1 cellular context compared by ENCODE assay signal in the genomic region with DNA sequence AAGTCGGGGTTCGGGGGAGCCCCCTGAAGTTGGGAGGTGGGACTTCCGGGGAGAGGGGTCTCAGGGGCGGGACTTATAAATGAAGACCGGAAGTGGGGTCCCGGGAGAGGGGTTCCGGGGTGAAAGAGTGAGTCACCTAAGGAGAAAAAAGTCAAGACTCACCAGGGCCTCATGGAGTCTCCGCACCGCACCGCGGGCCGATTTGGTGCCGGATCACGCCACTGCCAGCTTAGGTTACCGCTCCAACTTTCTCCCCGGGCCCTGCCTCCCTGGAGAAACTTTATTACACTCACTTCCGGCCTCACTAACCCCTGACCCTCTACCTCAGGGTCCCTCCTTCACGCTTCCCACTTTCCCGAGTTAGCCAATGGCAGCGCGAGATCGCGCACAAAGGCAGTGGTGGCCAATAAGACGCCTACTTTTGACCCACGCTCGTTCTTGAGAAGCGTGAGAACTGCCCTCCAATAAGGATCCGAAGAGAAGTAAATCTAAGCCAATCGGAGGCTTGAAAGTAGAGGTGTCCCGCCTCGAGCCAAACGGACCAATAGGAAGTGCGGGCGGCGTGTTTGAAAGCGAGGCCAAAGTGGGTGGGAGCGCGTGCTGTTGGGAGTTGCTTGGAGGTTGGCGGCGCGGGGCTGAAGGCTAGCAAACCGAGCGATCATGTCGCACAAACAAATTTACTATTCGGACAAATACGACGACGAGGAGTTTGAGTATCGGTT.
TF ChIP-seq lines count a peak whose summit lies in the region.

A gene (plus strand): TSS at position 596 of the 722 bp plus-strand sequence. CDS start 65 bp downstream, at position 661.

TF ChIP-seq in K562, 482 proteins besides CTCF, POLR2A, EP300 and RAD21 (continued from another document and continues in another):
- 0 out of 4 replicates have a peak, but pooled peaks of 1 of the 2 experiments have one; percentile 6 for TF ChIP-seq TRIM24 (IDR thresholded peaks at IDR 0.05)
- TF ChIP-seq ETV1 (tag; conservative IDR thresholded peaks at IDR 0.05; ENCODE audit: low read depth): peak; percentile 97
- peak; percentile 39 to 47 for TF ChIP-seq MAZ (CRISPR knock-in tag; conservative IDR thresholded peaks at IDR 0.05 in 1 of 2, IDR thresholded peaks at IDR 0.05 in 1 of 2)
- TF ChIP-seq STAT5B (CRISPR knock-in tag; IDR thresholded peaks at IDR 0.05): no peak
- no peak for TF ChIP-seq SAFB (IDR thresholded peaks at IDR 0.05; ENCODE audit: borderline replicate concordance, low read depth, low read length)
- peak; percentile 93 for TF ChIP-seq BRD4 (IDR thresholded peaks at IDR 0.05)
- TF ChIP-seq YBX1 (IDR thresholded peaks at IDR 0.05): no peak
- peak; percentile 69 for TF ChIP-seq KDM5B (IDR thresholded peaks at IDR 0.05; ENCODE audit: insufficient replicate concordance, low read depth, low read length)
- peak; percentile 80; the same call in 1 of the 2 replicates for TF ChIP-seq ATF7 (IDR thresholded peaks at IDR 0.05)
- TF ChIP-seq, protein P1, sequence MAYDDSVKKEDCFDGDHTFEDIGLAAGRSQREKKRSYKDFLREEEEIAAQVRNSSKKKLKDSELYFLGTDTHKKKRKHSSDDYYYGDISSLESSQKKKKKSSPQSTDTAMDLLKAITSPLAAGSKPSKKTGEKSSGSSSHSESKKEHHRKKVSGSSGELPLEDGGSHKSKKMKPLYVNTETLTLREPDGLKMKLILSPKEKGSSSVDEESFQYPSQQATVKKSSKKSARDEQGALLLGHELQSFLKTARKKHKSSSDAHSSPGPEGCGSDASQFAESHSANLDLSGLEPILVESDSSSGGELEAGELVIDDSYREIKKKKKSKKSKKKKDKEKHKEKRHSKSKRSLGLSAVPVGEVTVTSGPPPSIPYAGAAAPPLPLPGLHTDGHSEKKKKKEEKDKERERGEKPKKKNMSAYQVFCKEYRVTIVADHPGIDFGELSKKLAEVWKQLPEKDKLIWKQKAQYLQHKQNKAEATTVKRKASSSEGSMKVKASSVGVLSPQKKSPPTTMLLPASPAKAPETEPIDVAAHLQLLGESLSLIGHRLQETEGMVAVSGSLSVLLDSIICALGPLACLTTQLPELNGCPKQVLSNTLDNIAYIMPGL (CRISPR knock-in tag; IDR thresholded peaks at IDR 0.05): 0 out of 2 replicates have a peak, but pooled peaks have one; percentile 22
- TF ChIP-seq ELF1 (tag; IDR thresholded peaks at IDR 0.05): peak; percentile 92
- TF ChIP-seq SP1 (CRISPR knock-in tag; IDR thresholded peaks at IDR 0.05): peak; percentile 72
- no peak for TF ChIP-seq KLF16 (IDR thresholded peaks at IDR 0.05)
- TF ChIP-seq NFE2L1 (tag; IDR thresholded peaks at IDR 0.05; ENCODE audit: borderline replicate concordance, low read depth): no peak
- no peak for TF ChIP-seq HNRNPH1 (optimal IDR thresholded peaks at IDR 0.05; ENCODE audit: low read depth, low read length)
- TF ChIP-seq, protein P2, sequence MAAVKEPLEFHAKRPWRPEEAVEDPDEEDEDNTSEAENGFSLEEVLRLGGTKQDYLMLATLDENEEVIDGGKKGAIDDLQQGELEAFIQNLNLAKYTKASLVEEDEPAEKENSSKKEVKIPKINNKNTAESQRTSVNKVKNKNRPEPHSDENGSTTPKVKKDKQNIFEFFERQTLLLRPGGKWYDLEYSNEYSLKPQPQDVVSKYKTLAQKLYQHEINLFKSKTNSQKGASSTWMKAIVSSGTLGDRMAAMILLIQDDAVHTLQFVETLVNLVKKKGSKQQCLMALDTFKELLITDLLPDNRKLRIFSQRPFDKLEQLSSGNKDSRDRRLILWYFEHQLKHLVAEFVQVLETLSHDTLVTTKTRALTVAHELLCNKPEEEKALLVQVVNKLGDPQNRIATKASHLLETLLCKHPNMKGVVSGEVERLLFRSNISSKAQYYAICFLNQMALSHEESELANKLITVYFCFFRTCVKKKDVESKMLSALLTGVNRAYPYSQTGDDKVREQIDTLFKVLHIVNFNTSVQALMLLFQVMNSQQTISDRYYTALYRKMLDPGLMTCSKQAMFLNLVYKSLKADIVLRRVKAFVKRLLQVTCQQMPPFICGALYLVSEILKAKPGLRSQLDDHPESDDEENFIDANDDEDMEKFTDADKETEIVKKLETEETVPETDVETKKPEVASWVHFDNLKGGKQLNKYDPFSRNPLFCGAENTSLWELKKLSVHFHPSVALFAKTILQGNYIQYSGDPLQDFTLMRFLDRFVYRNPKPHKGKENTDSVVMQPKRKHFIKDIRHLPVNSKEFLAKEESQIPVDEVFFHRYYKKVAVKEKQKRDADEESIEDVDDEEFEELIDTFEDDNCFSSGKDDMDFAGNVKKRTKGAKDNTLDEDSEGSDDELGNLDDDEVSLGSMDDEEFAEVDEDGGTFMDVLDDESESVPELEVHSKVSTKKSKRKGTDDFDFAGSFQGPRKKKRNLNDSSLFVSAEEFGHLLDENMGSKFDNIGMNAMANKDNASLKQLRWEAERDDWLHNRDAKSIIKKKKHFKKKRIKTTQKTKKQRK (IDR thresholded peaks at IDR 0.05; ENCODE audit: borderline replicate concordance, low read depth, low read length): peak; percentile 75; the same call in 1 of the 2 replicates
- peak; percentile 99 for TF ChIP-seq ZBTB7A (IDR thresholded peaks at IDR 0.05; ENCODE audit: borderline replicate concordance, control insufficient read depth, low read depth, low read length)
- peak; percentile 86; the same call in 1 of the 2 replicates for TF ChIP-seq ZNF431 (CRISPR knock-in tag; IDR thresholded peaks at IDR 0.05)
- TF ChIP-seq GABPB1 (CRISPR knock-in tag; IDR thresholded peaks at IDR 0.05): peak; percentile 88; the same call in 1 of the 2 replicates
- TF ChIP-seq POLR2G (IDR thresholded peaks at IDR 0.05; ENCODE audit: low read depth, low read length): peak; percentile 94
- TF ChIP-seq, protein P3, sequence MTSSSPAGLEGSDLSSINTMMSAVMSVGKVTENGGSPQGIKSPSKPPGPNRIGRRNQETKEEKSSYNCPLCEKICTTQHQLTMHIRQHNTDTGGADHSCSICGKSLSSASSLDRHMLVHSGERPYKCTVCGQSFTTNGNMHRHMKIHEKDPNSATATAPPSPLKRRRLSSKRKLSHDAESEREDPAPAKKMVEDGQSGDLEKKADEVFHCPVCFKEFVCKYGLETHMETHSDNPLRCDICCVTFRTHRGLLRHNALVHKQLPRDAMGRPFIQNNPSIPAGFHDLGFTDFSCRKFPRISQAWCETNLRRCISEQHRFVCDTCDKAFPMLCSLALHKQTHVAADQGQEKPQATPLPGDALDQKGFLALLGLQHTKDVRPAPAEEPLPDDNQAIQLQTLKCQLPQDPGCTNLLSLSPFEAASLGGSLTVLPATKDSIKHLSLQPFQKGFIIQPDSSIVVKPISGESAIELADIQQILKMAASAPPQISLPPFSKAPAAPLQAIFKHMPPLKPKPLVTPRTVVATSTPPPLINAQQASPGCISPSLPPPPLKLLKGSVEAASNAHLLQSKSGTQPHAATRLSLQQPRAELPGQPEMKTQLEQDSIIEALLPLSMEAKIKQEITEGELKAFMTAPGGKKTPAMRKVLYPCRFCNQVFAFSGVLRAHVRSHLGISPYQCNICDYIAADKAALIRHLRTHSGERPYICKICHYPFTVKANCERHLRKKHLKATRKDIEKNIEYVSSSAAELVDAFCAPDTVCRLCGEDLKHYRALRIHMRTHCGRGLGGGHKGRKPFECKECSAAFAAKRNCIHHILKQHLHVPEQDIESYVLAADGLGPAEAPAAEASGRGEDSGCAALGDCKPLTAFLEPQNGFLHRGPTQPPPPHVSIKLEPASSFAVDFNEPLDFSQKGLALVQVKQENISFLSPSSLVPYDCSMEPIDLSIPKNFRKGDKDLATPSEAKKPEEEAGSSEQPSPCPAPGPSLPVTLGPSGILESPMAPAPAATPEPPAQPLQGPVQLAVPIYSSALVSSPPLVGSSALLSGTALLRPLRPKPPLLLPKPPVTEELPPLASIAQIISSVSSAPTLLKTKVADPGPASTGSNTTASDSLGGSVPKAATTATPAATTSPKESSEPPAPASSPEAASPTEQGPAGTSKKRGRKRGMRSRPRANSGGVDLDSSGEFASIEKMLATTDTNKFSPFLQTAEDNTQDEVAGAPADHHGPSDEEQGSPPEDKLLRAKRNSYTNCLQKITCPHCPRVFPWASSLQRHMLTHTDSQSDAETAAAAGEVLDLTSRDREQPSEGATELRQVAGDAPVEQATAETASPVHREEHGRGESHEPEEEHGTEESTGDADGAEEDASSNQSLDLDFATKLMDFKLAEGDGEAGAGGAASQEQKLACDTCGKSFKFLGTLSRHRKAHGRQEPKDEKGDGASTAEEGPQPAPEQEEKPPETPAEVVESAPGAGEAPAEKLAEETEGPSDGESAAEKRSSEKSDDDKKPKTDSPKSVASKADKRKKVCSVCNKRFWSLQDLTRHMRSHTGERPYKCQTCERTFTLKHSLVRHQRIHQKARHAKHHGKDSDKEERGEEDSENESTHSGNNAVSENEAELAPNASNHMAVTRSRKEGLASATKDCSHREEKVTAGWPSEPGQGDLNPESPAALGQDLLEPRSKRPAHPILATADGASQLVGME (CRISPR knock-in tag; IDR thresholded peaks at IDR 0.05): no peak
- 0 out of 2 replicates have a peak, but pooled peaks have one; percentile 45 for TF ChIP-seq MXI1 (IDR thresholded peaks at IDR 0.05; ENCODE audit: low read depth, low read length)
- peak; percentile 99 for TF ChIP-seq SAP30 (IDR thresholded peaks at IDR 0.05; ENCODE audit: borderline replicate concordance, insufficient read depth, low read depth, low read length, poor library complexity, severe bottlenecking)
- peak; percentile 63; the same call in 1 of the 2 replicates for TF ChIP-seq JUN (IDR thresholded peaks at IDR 0.05; ENCODE audit: borderline replicate concordance, low read depth, low read length)
- no peak for TF ChIP-seq JUN (CRISPR knock-in tag; IDR thresholded peaks at IDR 0.05; ENCODE audit: borderline replicate concordance)
- TF ChIP-seq ZNF23 (CRISPR knock-in tag; IDR thresholded peaks at IDR 0.05): no peak
- TF ChIP-seq, protein P4, sequence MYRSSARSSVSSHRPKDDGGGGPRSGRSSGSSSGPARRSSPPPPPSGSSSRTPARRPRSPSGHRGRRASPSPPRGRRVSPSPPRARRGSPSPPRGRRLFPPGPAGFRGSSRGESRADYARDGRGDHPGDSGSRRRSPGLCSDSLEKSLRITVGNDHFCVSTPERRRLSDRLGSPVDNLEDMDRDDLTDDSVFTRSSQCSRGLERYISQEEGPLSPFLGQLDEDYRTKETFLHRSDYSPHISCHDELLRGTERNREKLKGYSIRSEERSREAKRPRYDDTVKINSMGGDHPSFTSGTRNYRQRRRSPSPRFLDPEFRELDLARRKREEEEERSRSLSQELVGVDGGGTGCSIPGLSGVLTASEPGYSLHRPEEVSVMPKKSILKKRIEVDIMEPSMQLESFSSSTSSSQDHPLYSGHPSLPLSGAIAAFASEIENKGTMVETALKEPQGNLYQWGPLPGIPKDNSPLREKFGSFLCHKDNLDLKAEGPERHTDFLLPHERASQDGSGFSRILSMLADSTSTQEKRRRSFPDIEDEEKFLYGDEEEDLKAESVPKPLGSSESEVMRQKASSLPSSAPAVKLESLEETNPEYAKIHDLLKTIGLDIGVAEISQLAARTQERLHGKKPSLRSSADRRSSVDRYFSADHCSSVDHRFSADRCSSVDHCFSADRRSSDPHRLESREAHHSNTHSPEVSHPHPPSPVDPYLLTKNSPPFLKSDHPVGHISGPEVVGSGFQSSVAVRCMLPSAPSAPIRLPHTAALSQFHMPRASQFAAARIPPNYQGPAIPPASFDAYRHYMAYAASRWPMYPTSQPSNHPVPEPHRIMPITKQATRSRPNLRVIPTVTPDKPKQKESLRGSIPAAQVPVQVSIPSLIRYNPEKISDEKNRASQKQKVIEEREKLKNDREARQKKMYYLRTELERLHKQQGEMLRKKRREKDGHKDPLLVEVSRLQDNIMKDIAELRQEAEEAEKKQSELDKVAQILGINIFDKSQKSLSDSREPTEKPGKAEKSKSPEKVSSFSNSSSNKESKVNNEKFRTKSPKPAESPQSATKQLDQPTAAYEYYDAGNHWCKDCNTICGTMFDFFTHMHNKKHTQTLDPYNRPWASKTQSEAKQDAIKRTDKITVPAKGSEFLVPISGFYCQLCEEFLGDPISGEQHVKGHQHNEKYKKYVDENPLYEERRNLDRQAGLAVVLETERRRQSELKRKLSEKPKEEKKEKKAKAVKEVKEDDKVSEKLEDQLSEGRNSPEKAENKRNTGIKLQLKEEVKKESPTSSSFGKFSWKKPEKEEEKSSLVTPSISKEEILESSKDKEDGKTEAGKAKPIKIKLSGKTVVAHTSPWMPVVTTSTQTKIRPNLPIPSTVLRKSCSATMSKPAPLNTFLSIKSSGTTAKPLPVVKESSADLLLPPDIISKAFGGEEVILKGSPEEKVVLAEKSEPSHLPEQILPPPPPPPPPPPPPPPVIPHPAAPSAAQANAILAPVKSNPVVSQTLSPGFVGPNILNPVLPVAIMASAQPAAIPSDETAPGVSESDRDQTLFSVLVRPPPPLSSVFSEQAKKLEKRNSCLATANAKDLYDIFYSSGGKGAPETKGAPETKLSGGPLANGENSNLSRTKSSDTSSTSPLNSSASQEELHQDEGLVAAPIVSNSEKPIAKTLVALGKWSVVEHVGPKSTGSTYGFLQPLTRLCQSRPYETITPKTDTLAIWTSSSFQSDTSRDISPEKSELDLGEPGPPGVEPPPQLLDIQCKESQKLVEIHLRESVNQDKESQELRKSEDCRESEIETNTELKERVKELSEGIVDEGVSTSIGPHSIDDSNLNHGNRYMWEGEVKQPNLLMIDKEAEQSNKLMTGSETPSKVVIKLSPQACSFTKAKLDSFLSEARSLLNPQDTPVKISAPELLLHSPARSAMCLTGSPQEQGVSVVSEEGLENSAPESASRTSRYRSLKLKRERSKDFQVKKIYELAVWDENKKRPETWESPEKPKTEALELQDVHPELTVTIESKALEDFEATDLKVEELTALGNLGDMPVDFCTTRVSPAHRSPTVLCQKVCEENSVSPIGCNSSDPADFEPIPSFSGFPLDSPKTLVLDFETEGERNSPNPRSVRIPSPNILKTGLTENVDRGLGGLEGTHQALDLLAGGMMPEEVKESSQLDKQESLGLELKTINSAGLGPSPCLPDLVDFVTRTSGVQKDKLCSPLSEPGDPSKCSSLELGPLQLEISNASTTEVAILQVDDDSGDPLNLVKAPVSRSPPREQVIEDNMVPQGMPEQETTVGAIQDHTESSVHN (IDR thresholded peaks at IDR 0.05; ENCODE audit: borderline replicate concordance in 1 of 2, low read depth in 1 of 2): no peak
- TF ChIP-seq ESRRA (IDR thresholded peaks at IDR 0.05; ENCODE audit: borderline replicate concordance, low read depth): 0 out of 2 replicates have a peak, but pooled peaks have one; percentile 32
- TF ChIP-seq CAMTA2 (CRISPR knock-in tag; conservative IDR thresholded peaks at IDR 0.05): no peak
- TF ChIP-seq, protein P5, sequence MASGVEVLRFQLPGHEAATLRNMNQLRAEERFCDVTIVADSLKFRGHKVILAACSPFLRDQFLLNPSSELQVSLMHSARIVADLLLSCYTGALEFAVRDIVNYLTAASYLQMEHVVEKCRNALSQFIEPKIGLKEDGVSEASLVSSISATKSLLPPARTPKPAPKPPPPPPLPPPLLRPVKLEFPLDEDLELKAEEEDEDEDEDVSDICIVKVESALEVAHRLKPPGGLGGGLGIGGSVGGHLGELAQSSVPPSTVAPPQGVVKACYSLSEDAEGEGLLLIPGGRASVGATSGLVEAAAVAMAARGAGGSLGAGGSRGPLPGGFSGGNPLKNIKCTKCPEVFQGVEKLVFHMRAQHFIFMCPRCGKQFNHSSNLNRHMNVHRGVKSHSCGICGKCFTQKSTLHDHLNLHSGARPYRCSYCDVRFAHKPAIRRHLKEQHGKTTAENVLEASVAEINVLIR (CRISPR knock-in tag; IDR thresholded peaks at IDR 0.05): peak; percentile 21; the same call in 1 of the 2 replicates
- peak; percentile 81; the same call in 1 of the 2 replicates for TF ChIP-seq PML (IDR thresholded peaks at IDR 0.05; ENCODE audit: low read length)
- TF ChIP-seq HNRNPUL1 (IDR thresholded peaks at IDR 0.05; ENCODE audit: low read length): no peak
- no peak for TF ChIP-seq TSC22D4 (tag; IDR thresholded peaks at IDR 0.05)
